Comparison of ENCODE assay signal across 11 cellular contexts in the genomic region with DNA sequence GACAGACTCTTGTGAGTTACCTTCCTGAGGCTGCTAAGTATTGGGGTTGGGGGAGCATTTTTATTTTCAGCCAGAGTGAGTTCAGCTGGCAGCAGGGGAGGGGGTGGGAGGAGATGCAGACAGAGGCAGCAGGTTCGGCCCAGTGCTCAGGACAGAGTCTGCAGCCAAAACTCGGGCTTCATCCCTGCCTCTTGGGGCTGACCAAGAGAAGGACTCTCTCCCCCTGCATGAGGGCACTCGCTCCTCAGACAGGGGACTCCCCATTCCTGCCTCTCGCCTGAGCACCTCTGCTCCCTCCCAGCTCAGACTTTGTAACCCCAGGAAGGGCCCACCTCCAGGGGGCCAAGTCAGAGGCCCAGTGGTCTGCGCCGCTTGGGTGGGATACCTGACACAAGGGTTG. TPM values are rescaled to one million over a fixed set of nuclear protein-coding genes. Genes with fewer than 3 reads are reported as not detected.
A peak's percentile ranks its signal among the peaks of the same experiment; 100 is the strongest.
DNase-seq lines count a peak whose midpoint lies in the region; ATAC-seq and TF ChIP-seq lines count a peak whose summit lies in the region.
"Had no signal": no experiment of that assay in that cellular context is flagged by ENCODE, and none has a peak within 500 bp of the region (broad histone marks: within the 10 kb centered on the region; RNA-seq: fewer than 3 reads in every experiment).

No MANE protein-coding gene starts in this region.

- H3K36me3 Mint-ChIP-seq in activated CD8-positive, alpha-beta T cell treated with anti-CD3 and anti-CD28 coated beads, Interleukin-2, amount 10 ng/mL, durations not matched to agents 7 days and 5 days (ENCODE audit: low read depth): peaks cover 8% of the 10 kb centered on the region
- H3K36me3 Mint-ChIP-seq in type B pancreatic cell: no peaks in the 10 kb centered on the region

- peaks cover 43% of the 10 kb centered on the region for H3K4me1 Mint-ChIP-seq in activated CD8-positive, alpha-beta T cell treated with anti-CD3 and anti-CD28 coated beads, Interleukin-2, amount 10 ng/mL, durations not matched to agents 7 days and 5 days (ENCODE audit: low read depth)
- peaks cover 32% of the 10 kb centered on the region for H3K4me1 Mint-ChIP-seq in type B pancreatic cell (ENCODE audit: unreplicated experiment)

- POLR2A ChIA-PET in activated CD8-positive, alpha-beta T cell treated with anti-CD3 and anti-CD28 coated beads, Interleukin-2, amount 10 ng/mL, durations not matched to agents 7 days and 5 days (lab: Charles Lee): interaction anchor here (0.9 kb wide), 1 partner anchor 505 kb away, joined by 3 read pairs; no protein-coding TSS in a partner anchor

- DNase-seq in cardiac muscle cell (ENCODE audit: low read depth in 1 of 2, low spot score in 1 of 2) (no peak), left cardiac atrium (no peak), mesendoderm (no peak), type B pancreatic cell (ENCODE audit: extremely low spot score, unreplicated experiment) (no peak), RPMI8226 (no peak)
- DNase-seq in activated CD8-positive, alpha-beta T cell treated with anti-CD3 and anti-CD28 coated beads, Interleukin-2, amount 10 ng/mL, durations not matched to agents 7 days and 5 days: no peak
- DNase-seq: activated CD4-positive, alpha-beta T cell treated with anti-CD3 and anti-CD28 coated beads for 1 hour; COR-L47 had no signal

- intact Hi-C loops in left cardiac atrium (cut with DNase I): no loop called here

- peaks cover 6% of the 10 kb centered on the region for H3K36me3 ChIP-seq in cardiac muscle cell
- H3K36me3 ChIP-seq in mesendoderm (ENCODE audit: control insufficient read depth, insufficient read depth, low read length): no peaks in the 10 kb centered on the region

- H3K56ac ChIP-seq in mesendoderm (ENCODE audit: low read length): peak overlapping the region; percentile 17

- H3K9me3 Mint-ChIP-seq in activated CD8-positive, alpha-beta T cell treated with anti-CD3 and anti-CD28 coated beads, Interleukin-2, amount 10 ng/mL, durations not matched to agents 7 days and 5 days (ENCODE audit: insufficient read depth): no peaks in the 10 kb centered on the region
- H3K9me3 Mint-ChIP-seq in type B pancreatic cell: no peaks in the 10 kb centered on the region

- H2BK15ac ChIP-seq in mesendoderm (replicated peaks; ENCODE audit: low read depth): no peak overlapping the region

- no peak overlapping the region for H3K9ac ChIP-seq in mesendoderm (ENCODE audit: low read length)

- H3K27me3 ChIP-seq in cardiac muscle cell: no peaks in the 10 kb centered on the region
- H3K27me3 ChIP-seq in mesendoderm (ENCODE audit: insufficient read depth, low read length, poor library complexity): peaks cover 7% of the 10 kb centered on the region

- H2AK5ac ChIP-seq in mesendoderm (ENCODE audit: low read length): no peak overlapping the region

- TF ChIP-seq CTCF in cardiac muscle cell (IDR thresholded peaks at IDR 0.05; ENCODE audit: low read depth, low read length) (no peak), type B pancreatic cell (conservative IDR thresholded peaks at IDR 0.05) (no peak)

- peaks cover 17% of the 10 kb centered on the region for H3K79me1 ChIP-seq in mesendoderm (ENCODE audit: low read length)

- H3K27ac Mint-ChIP-seq in activated CD8-positive, alpha-beta T cell treated with anti-CD3 and anti-CD28 coated beads, Interleukin-2, amount 10 ng/mL, durations not matched to agents 7 days and 5 days: peak overlapping the region; percentile 76
- H3K27ac Mint-ChIP-seq in type B pancreatic cell: no peak overlapping the region

- no peak for ATAC-seq in left cardiac atrium
- ATAC-seq in activated CD8-positive, alpha-beta T cell treated with anti-CD3 and anti-CD28 coated beads, Interleukin-2, amount 10 ng/mL, durations not matched to agents 7 days and 5 days: no peak
- no peak for ATAC-seq in GM21825 (IDR thresholded peaks at IDR 0.05; ENCODE audit: unreplicated experiment)
- ATAC-seq in GM21447 (IDR thresholded peaks at IDR 0.05; ENCODE audit: unreplicated experiment): no peak

- no peaks in the 10 kb centered on the region for H3K9me3 ChIP-seq in cardiac muscle cell (ENCODE audit: low read depth)

- CTCF ChIA-PET in activated CD8-positive, alpha-beta T cell treated with anti-CD3 and anti-CD28 coated beads, Interleukin-2, amount 10 ng/mL, durations not matched to agents 7 days and 5 days (lab: Charles Lee): interaction anchor here (1.0 kb wide), 1 partner anchor 28 kb away, joined by 3 read pairs; no protein-coding TSS in a partner anchor

- no peak overlapping the region for H2BK120ac ChIP-seq in mesendoderm (ENCODE audit: low read depth, low read length)

- H3K4me1 ChIP-seq in cardiac muscle cell (ENCODE audit: low read depth) (peaks cover 33% of the 10 kb centered on the region), mesendoderm (ENCODE audit: control insufficient read depth, low read depth, low read length) (peaks cover 9% of the 10 kb centered on the region)

- no peak overlapping the region for H4K8ac ChIP-seq in mesendoderm (ENCODE audit: low read depth, low read length)

- peak overlapping the region; percentile 69 for H3K27ac ChIP-seq in cardiac muscle cell
- no peak overlapping the region for H3K27ac ChIP-seq in mesendoderm (ENCODE audit: low read depth, low read length)

- H3K4ac ChIP-seq in mesendoderm (ENCODE audit: low read depth, low read length): no peak overlapping the region

- peaks cover 10% of the 10 kb centered on the region for H3K27me3 Mint-ChIP-seq in activated CD8-positive, alpha-beta T cell treated with anti-CD3 and anti-CD28 coated beads, Interleukin-2, amount 10 ng/mL, durations not matched to agents 7 days and 5 days (ENCODE audit: low read depth)
- H3K27me3 Mint-ChIP-seq in type B pancreatic cell: peaks cover 25% of the 10 kb centered on the region

- no peak overlapping the region for H3K23ac ChIP-seq in mesendoderm (ENCODE audit: low read length)

- H2BK5ac ChIP-seq in mesendoderm (ENCODE audit: low read length): no peak overlapping the region

- no CpG with 5 or more reads among the region's 6 CpGs for WGBS in mesendoderm (ENCODE audit: extremely low coverage, insufficient coverage, low lambda C conversion rate)

- H4K5ac ChIP-seq in mesendoderm (ENCODE audit: low read length): no peak overlapping the region

- H3K18ac ChIP-seq in mesendoderm (ENCODE audit: low read length): no peak overlapping the region

- H3K4me3 Mint-ChIP-seq in activated CD8-positive, alpha-beta T cell treated with anti-CD3 and anti-CD28 coated beads, Interleukin-2, amount 10 ng/mL, durations not matched to agents 7 days and 5 days: peak overlapping the region; percentile 67
- peak overlapping the region; percentile 80 for H3K4me3 Mint-ChIP-seq in type B pancreatic cell

- peaks cover 6% of the 10 kb centered on the region for H3K79me2 ChIP-seq in mesendoderm (ENCODE audit: control insufficient read depth, insufficient read depth, low read length)

- no peak overlapping the region for H3K4me2 ChIP-seq in mesendoderm (ENCODE audit: low read length)

- H3K4me3 ChIP-seq in cardiac muscle cell: no peak overlapping the region
- no peak overlapping the region for H3K4me3 ChIP-seq in mesendoderm (ENCODE audit: low read length)
- H3K4me3 ChIP-seq: lung had no signal

RNA-seq across cellular contexts. Expression of gene AKT1, which starts 1.1 kb away (rescaled TPM):
- total RNA-seq in cardiac muscle cell (173 and 190 TPM in 2 replicates), left cardiac atrium (100 to 1,000 TPM; 113 to 127 TPM), type B pancreatic cell (ENCODE audit: low replicate concordance) (102 and 123 TPM in 2 replicates)
- 218 and 242 TPM in 2 replicates for polyA plus RNA-seq in cardiac muscle cell
- total RNA-seq in activated CD8-positive, alpha-beta T cell treated with anti-CD3 and anti-CD28 coated beads, Interleukin-2, amount 10 ng/mL, durations not matched to agents 7 days and 5 days: 100 to 1,000 TPM; 217 to 222 TPM
- 32.4 TPM for polyA plus RNA-seq in mesendoderm (2013, experiment 1 of 2)
- polyA plus RNA-seq in mesendoderm (2013, experiment 2 of 2): 32.3 TPM

RNA-seq across cellular contexts. Expression of gene ZBTB42, which starts 4.2 kb away (rescaled TPM):
- 14.4 and 26.4 TPM in 2 replicates for total RNA-seq in cardiac muscle cell
- polyA plus RNA-seq in cardiac muscle cell: 7.6 and 9.6 TPM in 2 replicates
- total RNA-seq in left cardiac atrium: 1 to 10 TPM; 5.2 to 8.1 TPM
- total RNA-seq in activated CD8-positive, alpha-beta T cell treated with anti-CD3 and anti-CD28 coated beads, Interleukin-2, amount 10 ng/mL, durations not matched to agents 7 days and 5 days: 1 to 10 TPM; 5.3 TPM
- polyA plus RNA-seq in mesendoderm (2013, experiment 1 of 2): 0.67 TPM
- 0.73 TPM for polyA plus RNA-seq in mesendoderm (2013, experiment 2 of 2)
- 6.6 and 11.5 TPM in 2 replicates for total RNA-seq in type B pancreatic cell (ENCODE audit: low replicate concordance)

RNA-seq across cellular contexts. Expression of gene SIVA1, which starts 43.7 kb away (rescaled TPM):
- total RNA-seq in cardiac muscle cell: 217 and 278 TPM in 2 replicates
- polyA plus RNA-seq in cardiac muscle cell: 124 and 145 TPM in 2 replicates
- total RNA-seq in left cardiac atrium: 10 to 100 TPM; 67.6 to 68.7 TPM
- total RNA-seq in activated CD8-positive, alpha-beta T cell treated with anti-CD3 and anti-CD28 coated beads, Interleukin-2, amount 10 ng/mL, durations not matched to agents 7 days and 5 days: 100 to 1,000 TPM; 175 to 186 TPM
- 151 TPM for polyA plus RNA-seq in mesendoderm (2013, experiment 1 of 2)
- polyA plus RNA-seq in mesendoderm (2013, experiment 2 of 2): 147 TPM
- 65.7 and 90.1 TPM in 2 replicates for total RNA-seq in type B pancreatic cell (ENCODE audit: low replicate concordance)
